Comparison of ENCODE assay signal across 10 cellular contexts in genomic region chr1:92079441-92079840, GRCh38. TPM values are rescaled to one million over a fixed set of nuclear protein-coding genes. Genes with fewer than 3 reads are reported as not detected.
A peak's percentile ranks its signal among the peaks of the same experiment; 100 is the strongest.
DNase-seq lines count a peak whose midpoint lies in the region; ATAC-seq and TF ChIP-seq lines count a peak whose summit lies in the region.
"Had no signal": no experiment of that assay in that cellular context is flagged by ENCODE, and none has a peak within 500 bp of the region (broad histone marks: within the 10 kb centered on the region; RNA-seq: fewer than 3 reads in every experiment).

No MANE protein-coding gene starts in this region.

- POLR2A ChIA-PET in IMR-90 (lab: Charles Lee; ENCODE audit: unreplicated experiment) = no interaction called here

- peak overlapping the region; percentile 84; the same call in 1 of the 2 replicates for H3K14ac ChIP-seq in IMR-90 (replicated peaks; ENCODE audit: low read depth, low read length)

- 100% methylated on average over 4 of the region's 7 CpGs; no CpG with 5 or more reads in 1 of the 2 experiments for WGBS in IMR-90 (ENCODE audit: extremely low coverage in 2 of 2, insufficient read length in 1 of 2), 2 experiments

- H3K4me3 ChIP-seq in AG10803 (ENCODE audit: low read length) (peak overlapping the region; percentile 89), IMR-90 (ENCODE audit: insufficient read depth, low read depth, low read length) (no peak overlapping the region), neural progenitor cell (peak overlapping the region; percentile 69)

- no peak overlapping the region for H3K18ac ChIP-seq in IMR-90 (ENCODE audit: low read depth, low read length)

- DNase-seq in AG10803 (ENCODE audit: low read depth) (no peak), IMR-90 (no peak), caudate nucleus (lab: John Stamatoyannopoulos, UW) (no peak), neural progenitor cell (ENCODE audit: low spot score) (no peak), sciatic nerve (ENCODE audit: low spot score) (no peak)
- DNase-seq: activated CD4-positive, alpha-beta T cell treated with anti-CD3 and anti-CD28 coated beads, Interleukin-2, amount 50 U/mL, for 48 hours had no signal

- in situ Hi-C loops in IMR-90 (cut with MboI; ENCODE audit: low sequenced_read_pairs) = no loop called here

- peaks cover 4% of the 10 kb centered on the region for H3K27me3 Mint-ChIP-seq in neural progenitor cell (ENCODE audit: insufficient read depth, low read depth)

- H3K56ac ChIP-seq in IMR-90 (ENCODE audit: extremely low read depth, insufficient read depth, low read length) = no peak overlapping the region

- H3K27ac ChIP-seq in IMR-90 (ENCODE audit: insufficient read depth, low read length) (no peak overlapping the region), caudate nucleus (ENCODE audit: low read depth, low read length) (peak overlapping the region; percentile 90), neural progenitor cell (no peak overlapping the region)

- H3K4me1 ChIP-seq in IMR-90 (ENCODE audit: control insufficient read depth, insufficient read depth, low read length) (no peaks in the 10 kb centered on the region), neural progenitor cell (no peaks in the 10 kb centered on the region)

- no peaks in the 10 kb centered on the region for H3K9me1 ChIP-seq in IMR-90 (ENCODE audit: insufficient read depth, low read length)

- no peak overlapping the region for H4K5ac ChIP-seq in IMR-90 (ENCODE audit: low read depth, low read length)

- TF ChIP-seq CTCF in AG10803 (conservative IDR thresholded peaks at IDR 0.05; ENCODE audit: low read length) = no peak
- no peak for TF ChIP-seq CTCF in IMR-90 (conservative IDR thresholded peaks at IDR 0.05; ENCODE audit: low read depth, low read length)
- no peak for TF ChIP-seq CTCF in neural progenitor cell (IDR thresholded peaks at IDR 0.05)

- H3K9ac ChIP-seq in IMR-90 (ENCODE audit: low read depth, low read length) = no peak overlapping the region
- no peak overlapping the region for H3K9ac ChIP-seq in neural progenitor cell

- peak overlapping the region; percentile 81; the same call in 1 of the 2 replicates for H3K4me2 ChIP-seq in IMR-90 (ENCODE audit: low read depth, low read length)
- peak overlapping the region; percentile 79 for H3K4me2 ChIP-seq in neural progenitor cell

- no peak overlapping the region for H3K23ac ChIP-seq in IMR-90 (ENCODE audit: low read depth, low read length)

- no peak overlapping the region for H2BK120ac ChIP-seq in IMR-90 (ENCODE audit: low read depth, low read length)

- TF ChIP-seq POLR2A in IMR-90 (IDR thresholded peaks at IDR 0.05; ENCODE audit: low read depth, low read length) = no peak

- H3K4ac ChIP-seq in IMR-90 (ENCODE audit: low read depth, low read length) = no peak overlapping the region

- H3F3A ChIP-seq in neural progenitor cell (ENCODE audit: low read depth) = peaks cover 17% of the 10 kb centered on the region

- H3K36me3 ChIP-seq in IMR-90 (ENCODE audit: control insufficient read depth, insufficient read depth, low read length) (no peaks in the 10 kb centered on the region), neural progenitor cell (no peaks in the 10 kb centered on the region)

- H3K27me3 ChIP-seq in IMR-90 (ENCODE audit: control insufficient read depth, insufficient read depth, low read length) (no peaks in the 10 kb centered on the region), neural progenitor cell (no peaks in the 10 kb centered on the region)

- H3K9me3 Mint-ChIP-seq in neural progenitor cell = peaks cover 8% of the 10 kb centered on the region

- peak overlapping the region in 1 of 2 experiments; percentile 88; a peak in 2 of 4 replicates for H4K8ac ChIP-seq in IMR-90 (ENCODE audit: low read depth in 2 of 2, low read length in 2 of 2)

- H3K36me3 Mint-ChIP-seq in neural progenitor cell = no peaks in the 10 kb centered on the region

- intact Hi-C loops in IMR-90 (cut with micrococcal nuclease) = no loop called here
- intact Hi-C loops in sciatic nerve (cut with DNase I) = no loop called here

- peaks cover 0 to 10% of the 10 kb centered on the region in 2 experiments; a peak in 1 of 4 replicates for H3K79me1 ChIP-seq in IMR-90 (ENCODE audit: low read depth in 1 of 2, low read length in 2 of 2)

- no peak for TF ChIP-seq RAD21 in IMR-90 (IDR thresholded peaks at IDR 0.05; ENCODE audit: low read length)

- H4K20me1 ChIP-seq in IMR-90 (ENCODE audit: insufficient read depth, low read length) = no peaks in the 10 kb centered on the region
- H4K20me1 ChIP-seq in neural progenitor cell (ENCODE audit: low read depth) = no peaks in the 10 kb centered on the region

- no peak overlapping the region for H2BK20ac ChIP-seq in IMR-90 (ENCODE audit: low read depth, low read length)

- BruUV-seq in IMR-90 (replicated peaks; lab: Mats Ljungman, UMichigan) = no TSS peak

- no peak overlapping the region for H2AK5ac ChIP-seq in IMR-90 (ENCODE audit: low read depth, low read length)

- peaks cover 5% of the 10 kb centered on the region for H3K4me1 Mint-ChIP-seq in neural progenitor cell

- no peak overlapping the region for H4K91ac ChIP-seq in IMR-90 (ENCODE audit: insufficient read depth, low read depth, low read length)

- H3K9me3 ChIP-seq in IMR-90 (ENCODE audit: control insufficient read depth, insufficient read depth, low read length) (no peaks in the 10 kb centered on the region; the same call in 1 of the 2 replicates), neural progenitor cell (ENCODE audit: low read depth) (no peaks in the 10 kb centered on the region)

- H3K79me2 ChIP-seq in neural progenitor cell (ENCODE audit: low read depth) = no peaks in the 10 kb centered on the region

- ATAC-seq in IMR-90 (ENCODE audit: low read depth) (no peak), sciatic nerve (no peak), HG03457 (IDR thresholded peaks at IDR 0.05; ENCODE audit: unreplicated experiment) (no peak), HG03342 (IDR thresholded peaks at IDR 0.05; ENCODE audit: unreplicated experiment) (no peak), HG03135 (IDR thresholded peaks at IDR 0.05; ENCODE audit: unreplicated experiment) (no peak)

- no peak overlapping the region for H2BK5ac ChIP-seq in IMR-90 (ENCODE audit: low read depth, low read length, poor library complexity, severe bottlenecking)

- dilution Hi-C loops in IMR-90 (cut with HindIII; ENCODE audit: low sequenced_read_pairs, unreplicated experiment) = no loop called here

- CTCF ChIA-PET in IMR-90 (lab: Yijun Ruan, JAX) = no interaction called here

- no peak overlapping the region for H2BK15ac ChIP-seq in IMR-90 (ENCODE audit: low read depth, low read length)

- H3K27ac Mint-ChIP-seq in neural progenitor cell = peak overlapping the region; percentile 43

- H2AFZ ChIP-seq in IMR-90 (replicated peaks; ENCODE audit: low read length, poor library complexity) (no peak overlapping the region), neural progenitor cell (replicated peaks) (peak overlapping the region; percentile 99)

- H2AK9ac ChIP-seq in IMR-90 (replicated peaks; ENCODE audit: low read depth, low read length, poor library complexity) = no peak overlapping the region

- H3K4me3 Mint-ChIP-seq in neural progenitor cell = peak overlapping the region; percentile 91

TF ChIP-seq in IMR-90, 13 proteins besides CTCF, POLR2A, EP300 and RAD21:
- TF ChIP-seq MAZ (IDR thresholded peaks at IDR 0.05; ENCODE audit: borderline replicate concordance, low read depth, low read length) (no peak), USF2 (IDR thresholded peaks at IDR 0.05; ENCODE audit: low read depth, low read length) (no peak), FOS (IDR thresholded peaks at IDR 0.05; ENCODE audit: low read depth, low read length) (no peak), CEBPB (IDR thresholded peaks at IDR 0.05; ENCODE audit: low read depth, low read length) (no peak)
- TF ChIP-seq, protein P1, sequence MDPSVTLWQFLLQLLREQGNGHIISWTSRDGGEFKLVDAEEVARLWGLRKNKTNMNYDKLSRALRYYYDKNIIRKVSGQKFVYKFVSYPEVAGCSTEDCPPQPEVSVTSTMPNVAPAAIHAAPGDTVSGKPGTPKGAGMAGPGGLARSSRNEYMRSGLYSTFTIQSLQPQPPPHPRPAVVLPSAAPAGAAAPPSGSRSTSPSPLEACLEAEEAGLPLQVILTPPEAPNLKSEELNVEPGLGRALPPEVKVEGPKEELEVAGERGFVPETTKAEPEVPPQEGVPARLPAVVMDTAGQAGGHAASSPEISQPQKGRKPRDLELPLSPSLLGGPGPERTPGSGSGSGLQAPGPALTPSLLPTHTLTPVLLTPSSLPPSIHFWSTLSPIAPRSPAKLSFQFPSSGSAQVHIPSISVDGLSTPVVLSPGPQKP (IDR thresholded peaks at IDR 0.05; ENCODE audit: borderline replicate concordance, low read depth, low read length) = no peak
TF ChIP-seq in IMR-90: peak in this region for 0.

RNA-seq across cellular contexts. Expression of gene BTBD8, which starts 0.7 kb away (rescaled TPM):
- total RNA-seq in IMR-90 (2012; rRNA removed) = 2.0 and 3.6 TPM in 2 replicates
- 0.62 and 0.94 TPM in 2 replicates for polyA plus RNA-seq in IMR-90 (2012; rRNA removed)
- 0.16 and 0.24 TPM in 2 replicates for polyA plus RNA-seq in IMR-90 (2012; cell fraction: cytosol; rRNA removed)
- 0.33 and 2.4 TPM in 2 replicates for polyA plus RNA-seq in IMR-90 (2012; cell fraction: nucleus; rRNA removed; ENCODE audit: low replicate concordance)
- 9.6 and 14.3 TPM in 2 replicates for total RNA-seq in neural progenitor cell (ENCODE audit: low replicate concordance)
- total RNA-seq in sciatic nerve = 14.9 TPM

RNA-seq across cellular contexts. Expression of gene SETSIP, which starts 4.2 kb away (rescaled TPM):
- total RNA-seq in IMR-90 (2012; rRNA removed) = not detected in 2 replicates
- not detected in 2 replicates for polyA plus RNA-seq in IMR-90 (2012; rRNA removed)
- polyA plus RNA-seq in IMR-90 (2012; cell fraction: cytosol; rRNA removed) = not detected in 2 replicates
- not detected in 2 replicates for polyA plus RNA-seq in IMR-90 (2012; cell fraction: nucleus; rRNA removed; ENCODE audit: low replicate concordance)
- total RNA-seq in neural progenitor cell (ENCODE audit: low replicate concordance) = not detected in 2 replicates
- total RNA-seq in sciatic nerve = not detected
- total RNA-seq: myocyte had no signal

RNA-seq across cellular contexts. Expression of gene EPHX4, which starts 49.7 kb away (rescaled TPM):
- total RNA-seq in IMR-90 (2012; rRNA removed) (1.8 and 3.6 TPM in 2 replicates), neural progenitor cell (ENCODE audit: low replicate concordance) (0.53 and 0.62 TPM in 2 replicates), sciatic nerve (0.58 TPM)
- 1.7 and 2.8 TPM in 2 replicates for polyA plus RNA-seq in IMR-90 (2012; rRNA removed)
- 1.0 and 1.3 TPM in 2 replicates for polyA plus RNA-seq in IMR-90 (2012; cell fraction: cytosol; rRNA removed)
- polyA plus RNA-seq in IMR-90 (2012; cell fraction: nucleus; rRNA removed; ENCODE audit: low replicate concordance) = 0.39 and 1.0 TPM in 2 replicates
- total RNA-seq: myocyte had no signal
